In genomic region chr7:44618754-44619153, GRCh38 we compare ENCODE assay signal across 9 cellular contexts. TPM values are rescaled to one million over a fixed set of nuclear protein-coding genes. Genes with fewer than 3 reads are reported as not detected.
DNase-seq lines count a peak whose midpoint lies in the region; ATAC-seq and TF ChIP-seq lines count a peak whose summit lies in the region.
"Had no signal": no experiment of that assay in that cellular context is flagged by ENCODE, and none has a peak within 500 bp of the region (broad histone marks: within the 10 kb centered on the region; RNA-seq: fewer than 3 reads in every experiment).

No MANE protein-coding gene starts in this region.

- peaks cover 5% of the 10 kb centered on the region for H3K36me3 Mint-ChIP-seq in nephron (ENCODE audit: low read depth)

- H3K9ac ChIP-seq in colonic mucosa (ENCODE audit: low read depth in 2 of 2, low read length in 2 of 2): no peak overlapping the region

- no peaks in the 10 kb centered on the region for H3K9me3 ChIP-seq in colonic mucosa
- H3K9me3 ChIP-seq: A549 had no signal

- H3K9me3 Mint-ChIP-seq in nephron: no peaks in the 10 kb centered on the region

- peaks cover 43% of the 10 kb centered on the region for H3K4me1 Mint-ChIP-seq in nephron

- H3K27ac ChIP-seq in colonic mucosa: peak overlapping the region; percentile 34
- H3K27ac ChIP-seq: A549 had no signal

- intact Hi-C loops in colonic mucosa (cut with DNase I): no loop called here

- peak overlapping the region; percentile 43 to 77 (median 71) for H3K27ac Mint-ChIP-seq in nephron

- TF ChIP-seq CTCF in colonic mucosa (IDR thresholded peaks at IDR 0.05) (no peak), nephron (IDR thresholded peaks at IDR 0.05; ENCODE audit: unreplicated experiment in 3 of 3) (no peak), GM10266 (IDR thresholded peaks at IDR 0.05; ENCODE audit: control insufficient read depth, insufficient read depth, low read depth, missing control alignments) (no peak)

- DNase-seq in SIG-M5 treated with dmso at 0.1 percent for 504 hours (lab: John Stamatoyannopoulos, UW; ENCODE audit: unreplicated experiment) (peak; percentile 38), SIG-M5 (lab: John Stamatoyannopoulos, UW) (no peak), NCI-H2029 (lab: John Stamatoyannopoulos, UW) (peak; percentile 58), colonic mucosa (no peak), GM10266 (ENCODE audit: extremely low spot score) (no peak)

- H3K4me1 ChIP-seq in colonic mucosa: peaks cover 9% of the 10 kb centered on the region

- H3K4me3 ChIP-seq in colonic mucosa: no peak overlapping the region
- H3K4me3 ChIP-seq: A549 had no signal

- ATAC-seq in HG03442 (IDR thresholded peaks at IDR 0.05; ENCODE audit: unreplicated experiment) (no peak), GM21723 (IDR thresholded peaks at IDR 0.05; ENCODE audit: unreplicated experiment) (no peak)
- ATAC-seq: A549 had no signal

- H3K27me3 ChIP-seq in colonic mucosa: no peaks in the 10 kb centered on the region

- no peaks in the 10 kb centered on the region for H3K27me3 Mint-ChIP-seq in nephron (ENCODE audit: low read depth)

- H3K36me3 ChIP-seq in colonic mucosa: no peaks in the 10 kb centered on the region

- no peak overlapping the region for H3K4me3 Mint-ChIP-seq in nephron

RNA-seq across cellular contexts. Expression of gene OGDH, which starts 12.3 kb away (rescaled TPM):
- total RNA-seq in colonic mucosa: 100 to 1,000 TPM; 142 to 164 TPM

RNA-seq across cellular contexts. Expression of gene TMED4, which starts 36.7 kb away (rescaled TPM):
- total RNA-seq in colonic mucosa: 10 to 100 TPM; 81.7 to 96.9 TPM

RNA-seq across cellular contexts. Expression of gene DDX56, which starts 45.0 kb away (rescaled TPM):
- total RNA-seq in colonic mucosa: 10 to 100 TPM; 41.1 to 90.6 TPM

Comparison
In these comparisons a context has a peak if more than half of its experiments do, and no peak if none do; other contexts are left out.
1. DNase-seq: peak in SIG-M5 treated with dmso at 0.1 percent for 504 hours (single experiment) and NCI-H2029 (single experiment); none in SIG-M5 (single experiment), colonic mucosa (single experiment) and GM10266 (single experiment).